1 cellular context compared by ENCODE assay signal in genomic region chr17:35141681-35142466, GRCh38.
TF ChIP-seq lines count a peak whose summit lies in the region.

Gene NLE1, minus strand, starts transcription at chr17:35142303. Its CDS starts 28 bp downstream, at chr17:35142275.

TF ChIP-seq in HepG2, 621 proteins besides CTCF, POLR2A, EP300 and RAD21 (continued from another document and continues in another):
- TF ChIP-seq HBP1 (CRISPR knock-in tag; IDR thresholded peaks at IDR 0.05; ENCODE audit: low read depth) (peak; percentile 98), YEATS2 (CRISPR knock-in tag; IDR thresholded peaks at IDR 0.05; ENCODE audit: borderline replicate concordance) (peak; percentile 91), KDM4B (CRISPR knock-in tag; IDR thresholded peaks at IDR 0.05) (peak; percentile 73; the same call in 1 of the 2 replicates), HDAC6 (IDR thresholded peaks at IDR 0.05; ENCODE audit: low read depth, low read length) (no peak), ONECUT2 (CRISPR knock-in tag; IDR thresholded peaks at IDR 0.05) (no peak), ZNF496 (CRISPR knock-in tag; IDR thresholded peaks at IDR 0.05; ENCODE audit: insufficient replicate concordance) (no peak), ZBTB7B (CRISPR knock-in tag; IDR thresholded peaks at IDR 0.05) (0 out of 2 replicates have a peak, but pooled peaks have one; percentile 75), MEIS2 (CRISPR knock-in tag; IDR thresholded peaks at IDR 0.05) (no peak; the same call in 1 of the 2 replicates), ZNF329 (CRISPR knock-in tag; IDR thresholded peaks at IDR 0.05; ENCODE audit: low read depth) (no peak), ATM (IDR thresholded peaks at IDR 0.05; ENCODE audit: borderline replicate concordance) (no peak), ZSCAN12 (CRISPR knock-in tag; IDR thresholded peaks at IDR 0.05) (no peak), ZNF790 (CRISPR knock-in tag; IDR thresholded peaks at IDR 0.05; ENCODE audit: borderline replicate concordance) (no peak), ZNF720 (CRISPR knock-in tag; IDR thresholded peaks at IDR 0.05) (no peak), ZBTB26 (CRISPR knock-in tag; IDR thresholded peaks at IDR 0.05; ENCODE audit: borderline replicate concordance) (peak; percentile 49; the same call in 1 of the 2 replicates), PAX8 (CRISPR knock-in tag; IDR thresholded peaks at IDR 0.05; ENCODE audit: borderline replicate concordance) (no peak; the same call in 1 of the 2 replicates), POLR2AphosphoS2 (IDR thresholded peaks at IDR 0.05; ENCODE audit: low read depth, low read length) (no peak), SCMH1 (CRISPR knock-in tag; IDR thresholded peaks at IDR 0.05; ENCODE audit: borderline replicate concordance) (no peak), MYC (CRISPR knock-in tag; IDR thresholded peaks at IDR 0.05; ENCODE audit: borderline replicate concordance) (peak; percentile 99), NFATC3 (CRISPR knock-in tag; IDR thresholded peaks at IDR 0.05) (no peak), ZNF768 (CRISPR knock-in tag; IDR thresholded peaks at IDR 0.05) (peak; percentile 78), FOXK2 (IDR thresholded peaks at IDR 0.05) (no peak), HNF4G (IDR thresholded peaks at IDR 0.05; ENCODE audit: borderline replicate concordance, low read depth, low read length) (no peak), HNF4G (CRISPR knock-in tag; IDR thresholded peaks at IDR 0.05; ENCODE audit: borderline replicate concordance, low read depth) (no peak; the same call in 1 of the 2 replicates), SNAPC5 (CRISPR knock-in tag; IDR thresholded peaks at IDR 0.05; ENCODE audit: borderline replicate concordance) (no peak), HNRNPLL (IDR thresholded peaks at IDR 0.05; ENCODE audit: low read depth, low read length, poor library complexity, severe bottlenecking) (peak; percentile 72), BRCA1 (CRISPR knock-in tag; IDR thresholded peaks at IDR 0.05) (no peak; the same call in 1 of the 2 replicates), ZKSCAN8 (CRISPR knock-in tag; IDR thresholded peaks at IDR 0.05; ENCODE audit: borderline replicate concordance) (no peak), ZNF614 (CRISPR knock-in tag; IDR thresholded peaks at IDR 0.05; ENCODE audit: borderline replicate concordance) (0 out of 2 replicates have a peak, but pooled peaks have one; percentile 46), TBX3 (IDR thresholded peaks at IDR 0.05; ENCODE audit: borderline replicate concordance) (no peak), NCOA1 (CRISPR knock-in tag; IDR thresholded peaks at IDR 0.05) (no peak), KLF11 (CRISPR knock-in tag; IDR thresholded peaks at IDR 0.05) (no peak), ZNF672 (CRISPR knock-in tag; IDR thresholded peaks at IDR 0.05) (no peak), ZNF318 (CRISPR knock-in tag; IDR thresholded peaks at IDR 0.05) (peak; percentile 62; the same call in 1 of the 2 replicates), ZNF275 (CRISPR knock-in tag; IDR thresholded peaks at IDR 0.05; ENCODE audit: borderline replicate concordance) (peak; percentile 38; the same call in 1 of the 2 replicates), TFDP1 (CRISPR knock-in tag; IDR thresholded peaks at IDR 0.05; ENCODE audit: borderline replicate concordance) (peak; percentile 85; the same call in 1 of the 2 replicates), ZNF883 (CRISPR knock-in tag; IDR thresholded peaks at IDR 0.05; ENCODE audit: not compliant biosample characterization) (no peak), ZBTB46 (CRISPR knock-in tag; IDR thresholded peaks at IDR 0.05; ENCODE audit: borderline replicate concordance) (peak; percentile 70; the same call in 1 of the 2 replicates), ZNF30 (CRISPR knock-in tag; IDR thresholded peaks at IDR 0.05) (0 out of 2 replicates have a peak, but pooled peaks have one; percentile 32), ZFP91 (CRISPR knock-in tag; IDR thresholded peaks at IDR 0.05; ENCODE audit: borderline replicate concordance) (peak; percentile 91), SMARCE1 (IDR thresholded peaks at IDR 0.05; ENCODE audit: borderline replicate concordance) (no peak), NFIB (CRISPR knock-in tag; IDR thresholded peaks at IDR 0.05; ENCODE audit: borderline replicate concordance) (no peak), ZNF598 (CRISPR knock-in tag; IDR thresholded peaks at IDR 0.05; ENCODE audit: borderline replicate concordance) (peak; percentile 17; the same call in 1 of the 2 replicates), GMEB1 (CRISPR knock-in tag; IDR thresholded peaks at IDR 0.05; ENCODE audit: borderline replicate concordance) (peak; percentile 92), ZNF589 (CRISPR knock-in tag; conservative IDR thresholded peaks at IDR 0.05) (peak; percentile 86)
